13 cellular contexts compared by ENCODE assay signal in the genomic region with DNA sequence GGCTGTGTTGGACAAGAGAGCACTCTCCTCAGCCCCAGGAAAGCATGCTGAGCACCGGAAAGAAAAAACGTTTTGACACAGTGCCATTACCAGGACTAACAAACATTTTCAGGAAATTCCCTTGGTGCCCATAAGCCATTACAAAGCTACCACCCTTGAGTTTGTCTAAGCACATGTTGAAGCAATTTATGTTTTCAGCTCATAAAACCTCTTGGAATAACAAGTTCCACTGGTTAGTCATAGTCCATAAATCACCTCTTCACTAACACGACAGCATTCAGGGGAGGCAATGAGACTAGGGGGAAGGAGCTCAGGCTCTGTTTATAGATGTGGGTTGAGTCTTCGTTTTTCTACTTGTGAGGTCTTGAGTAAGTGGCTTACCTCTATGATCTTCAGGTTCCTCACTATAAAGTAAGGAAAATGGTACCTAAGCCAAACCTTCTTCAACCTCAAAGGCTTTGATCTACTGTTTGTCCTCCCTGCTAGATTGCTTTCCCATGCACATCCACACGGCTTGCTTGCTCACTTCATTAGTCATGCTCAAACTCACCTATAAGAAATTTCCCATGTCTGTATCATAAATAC.
A peak's percentile ranks its signal among the peaks of the same experiment; 100 is the strongest.
DNase-seq lines count a peak whose midpoint lies in the region; ATAC-seq and TF ChIP-seq lines count a peak whose summit lies in the region.
"Had no signal": no experiment of that assay in that cellular context is flagged by ENCODE, and none has a peak within 500 bp of the region (broad histone marks: within the 10 kb centered on the region; RNA-seq: fewer than 3 reads in every experiment).

No MANE protein-coding gene starts in this region.

- H4K20me1 ChIP-seq in PC-3 (ENCODE audit: low read length) (no peaks in the 10 kb centered on the region), GM23248 (ENCODE audit: insufficient read depth) (no peaks in the 10 kb centered on the region)

- in situ Hi-C loops in GM23248 (cut with MboI): no loop called here

- H3K79me2 ChIP-seq in PC-3 (ENCODE audit: low read length) (no peaks in the 10 kb centered on the region), GM23248 (ENCODE audit: insufficient read depth) (no peaks in the 10 kb centered on the region)

- H3K27ac Mint-ChIP-seq in activated CD4-positive, alpha-beta memory T cell treated with anti-CD3 and anti-CD28 coated beads, Interleukin-2, amount 10 ng/mL, durations not matched to agents 7 days and 5 days: no peak overlapping the region
- H3K27ac Mint-ChIP-seq: activated naive CD8-positive, alpha-beta T cell had no signal

- H3K9me3 Mint-ChIP-seq in activated CD4-positive, alpha-beta memory T cell treated with anti-CD3 and anti-CD28 coated beads, Interleukin-2, amount 10 ng/mL, durations not matched to agents 7 days and 5 days: no peaks in the 10 kb centered on the region

- CTCF ChIA-PET in A673 (lab: Charles Lee): no interaction called here
- CTCF ChIA-PET in HEK293 (lab: Yijun Ruan, JAX): interaction anchor here (1.0 to 1.4 kb wide), 3 partner anchors 37 to 135 kb away, joined by 3 read pairs; no protein-coding TSS in a partner anchor
- CTCF ChIA-PET in PC-3 (lab: Charles Lee): no interaction called here
- CTCF ChIA-PET in activated CD4-positive, alpha-beta memory T cell treated with anti-CD3 and anti-CD28 coated beads, Interleukin-2, amount 10 ng/mL, durations not matched to agents 7 days and 5 days (lab: Charles Lee): no interaction called here

- intact Hi-C loops in A673 (cut with micrococcal nuclease; ENCODE audit: unreplicated experiment) (loop anchor here (2.0 kb wide), 1 partner anchor 34 kb away; no protein-coding TSS in a partner anchor), PC-3 (cut with micrococcal nuclease) (no loop called here), uterus (cut with DNase I; ENCODE audit: low total_unique reads) (no loop called here)

- peaks cover 15% of the 10 kb centered on the region for H3K27me3 ChIP-seq in A673 (replicated peaks; ENCODE audit: insufficient read depth, low read depth, low read length, poor library complexity)
- no peaks in the 10 kb centered on the region for H3K27me3 ChIP-seq in PC-3 (ENCODE audit: low read length)
- H3K27me3 ChIP-seq in GM23248 (replicated peaks; ENCODE audit: insufficient read depth): no peaks in the 10 kb centered on the region
- no peaks in the 10 kb centered on the region for H3K27me3 ChIP-seq in uterus

- ATAC-seq in PC-3 (peak; percentile 22), HG03135 (IDR thresholded peaks at IDR 0.05; ENCODE audit: unreplicated experiment) (no peak)
- ATAC-seq: psoas muscle had no signal

- peak overlapping the region; percentile 69 for H3K9ac ChIP-seq in PC-3 (ENCODE audit: low read length)
- no peak overlapping the region for H3K9ac ChIP-seq in GM23248

- H3K4me1 Mint-ChIP-seq in activated CD4-positive, alpha-beta memory T cell treated with anti-CD3 and anti-CD28 coated beads, Interleukin-2, amount 10 ng/mL, durations not matched to agents 7 days and 5 days: no peaks in the 10 kb centered on the region

- peaks cover 22% of the 10 kb centered on the region for H3K27me3 Mint-ChIP-seq in activated CD4-positive, alpha-beta memory T cell treated with anti-CD3 and anti-CD28 coated beads, Interleukin-2, amount 10 ng/mL, durations not matched to agents 7 days and 5 days

- DNase-seq in A673 (ENCODE audit: low spot score): peak; percentile 96
- DNase-seq in PC-3: peak; percentile 91
- peak; percentile 38 for DNase-seq in fibroblast of mammary gland (ENCODE audit: low read depth)
- no peak for DNase-seq in activated CD4-positive, alpha-beta memory T cell treated with anti-CD3 and anti-CD28 coated beads, Interleukin-2, amount 10 ng/mL, durations not matched to agents 7 days and 5 days
- DNase-seq in GM23248: no peak
- no peak for DNase-seq in uterus
- DNase-seq: activated CD4-positive, alpha-beta T cell treated with anti-CD3 and anti-CD28 coated beads, Interleukin-2, amount 50 U/mL, for 48 hours; hypothalamus; psoas muscle; substantia nigra had no signal

- H3K4me2 ChIP-seq in PC-3 (ENCODE audit: low read length): peak overlapping the region; percentile 73
- no peak overlapping the region for H3K4me2 ChIP-seq in GM23248 (ENCODE audit: unreplicated experiment)

- H3K27ac ChIP-seq in A673 (ENCODE audit: low read depth, low read length, poor library complexity, severe bottlenecking): no peak overlapping the region
- peak overlapping the region; percentile 65 for H3K27ac ChIP-seq in HEK293 (ENCODE audit: extremely low read depth, low read depth, low read length)
- peak overlapping the region; percentile 96 for H3K27ac ChIP-seq in PC-3 (ENCODE audit: low read length)
- no peak overlapping the region for H3K27ac ChIP-seq in GM23248
- H3K27ac ChIP-seq in uterus: no peak overlapping the region
- H3K27ac ChIP-seq: psoas muscle had no signal

- peaks cover 34% of the 10 kb centered on the region for H3K4me1 ChIP-seq in A673 (ENCODE audit: insufficient read depth, low read length, poor library complexity, severe bottlenecking)
- peaks cover 15% of the 10 kb centered on the region for H3K4me1 ChIP-seq in HEK293 (ENCODE audit: control insufficient read depth, insufficient read depth, low read length)
- H3K4me1 ChIP-seq in PC-3 (ENCODE audit: insufficient read depth, low read length): peaks cover 36% of the 10 kb centered on the region
- no peaks in the 10 kb centered on the region for H3K4me1 ChIP-seq in GM23248 (ENCODE audit: insufficient read depth)
- H3K4me1 ChIP-seq in uterus: no peaks in the 10 kb centered on the region
- H3K4me1 ChIP-seq: psoas muscle had no signal

- H3K9me3 ChIP-seq in A673 (ENCODE audit: low read depth, low read length, poor library complexity, severe bottlenecking) (no peaks in the 10 kb centered on the region), HEK293 (ENCODE audit: control insufficient read depth, insufficient read depth, low read depth, low read length) (no peaks in the 10 kb centered on the region), PC-3 (ENCODE audit: low read length) (no peaks in the 10 kb centered on the region), GM23248 (ENCODE audit: low read depth) (no peaks in the 10 kb centered on the region), uterus (no peaks in the 10 kb centered on the region)
- H3K9me3 ChIP-seq: psoas muscle had no signal

- BruUV-seq in A673 (replicated peaks; lab: Mats Ljungman, UMichigan) (no TSS peak), PC-3 (replicated peaks; lab: Mats Ljungman, UMichigan) (no TSS peak)

- H3K36me3 ChIP-seq in A673 (ENCODE audit: insufficient read depth, low read length, poor library complexity, severe bottlenecking): no peaks in the 10 kb centered on the region
- H3K36me3 ChIP-seq in HEK293 (ENCODE audit: control insufficient read depth in 2 of 2, insufficient read depth in 1 of 2, low read length in 2 of 2): no peaks in the 10 kb centered on the region
- H3K36me3 ChIP-seq in PC-3 (ENCODE audit: low read depth, low read length): no peaks in the 10 kb centered on the region
- H3K36me3 ChIP-seq in GM23248 (ENCODE audit: low read depth): no peaks in the 10 kb centered on the region
- no peaks in the 10 kb centered on the region for H3K36me3 ChIP-seq in uterus

- no peaks in the 10 kb centered on the region for H3K36me3 Mint-ChIP-seq in activated CD4-positive, alpha-beta memory T cell treated with anti-CD3 and anti-CD28 coated beads, Interleukin-2, amount 10 ng/mL, durations not matched to agents 7 days and 5 days (ENCODE audit: low read depth)
- H3K36me3 Mint-ChIP-seq: activated naive CD8-positive, alpha-beta T cell had no signal

- H3K9me2 ChIP-seq in PC-3 (replicated peaks; ENCODE audit: low read length): no peaks in the 10 kb centered on the region
- H3K9me2 ChIP-seq in GM23248 (ENCODE audit: insufficient read depth): no peaks in the 10 kb centered on the region

- TF ChIP-seq CTCF in A673 (conservative IDR thresholded peaks at IDR 0.05; ENCODE audit: low read depth, low read length): no peak
- no peak for TF ChIP-seq CTCF in HEK293 (tag by site-specific recombination; IDR thresholded peaks at IDR 0.05)
- no peak for TF ChIP-seq CTCF in PC-3 (conservative IDR thresholded peaks at IDR 0.05; ENCODE audit: low read depth, low read length)
- no peak for TF ChIP-seq CTCF in fibroblast of mammary gland (conservative IDR thresholded peaks at IDR 0.05; ENCODE audit: control insufficient read depth, insufficient read depth, low read depth, low read length)
- TF ChIP-seq CTCF in uterus (IDR thresholded peaks at IDR 0.05): no peak

- WGBS in GM23248 (ENCODE audit: low coverage in 1 of 2, low lambda C conversion rate in 2 of 2, missing lambda C conversion rate in 2 of 2), 2 experiments: 1% methylated on average over 5 of the region's 5 CpGs

- H2AFZ ChIP-seq in PC-3 (ENCODE audit: low read length): no peak overlapping the region
- H2AFZ ChIP-seq in GM23248: no peak overlapping the region

- POLR2A ChIA-PET in A673 (lab: Charles Lee; ENCODE audit: low non-redundant PET): interaction anchor here (0.5 kb wide), 1 partner anchor 150 kb away, joined by 3 read pairs; no protein-coding TSS in a partner anchor
- POLR2A ChIA-PET in HEK293 (lab: Yijun Ruan, JAX): interaction anchor here (0.7 to 1.1 kb wide), 5 partner anchors 14 to 89 kb away, joined by 3 to 4 read pairs (median 3); no protein-coding TSS in a partner anchor
- POLR2A ChIA-PET in PC-3 (lab: Charles Lee; ENCODE audit: unreplicated experiment): no interaction called here
- POLR2A ChIA-PET in activated CD4-positive, alpha-beta memory T cell treated with anti-CD3 and anti-CD28 coated beads, Interleukin-2, amount 10 ng/mL, durations not matched to agents 7 days and 5 days (lab: Charles Lee): no interaction called here

- no peak for TF ChIP-seq POLR2A in uterus (IDR thresholded peaks at IDR 0.05)

- H3K4me3 ChIP-seq in A673 (ENCODE audit: low read depth, low read length, poor library complexity, severe bottlenecking): no peak overlapping the region
- H3K4me3 ChIP-seq in HEK293 (ENCODE audit: low read depth, low read length): no peak overlapping the region
- peak overlapping the region; percentile 27; the same call in 1 of the 2 replicates for H3K4me3 ChIP-seq in PC-3 (ENCODE audit: low read length)
- H3K4me3 ChIP-seq in fibroblast of mammary gland (ENCODE audit: control insufficient read depth, low read depth, low read length): no peak overlapping the region
- no peak overlapping the region for H3K4me3 ChIP-seq in GM23248
- no peak overlapping the region for H3K4me3 ChIP-seq in uterus
- H3K4me3 ChIP-seq: psoas muscle had no signal

- H3K4me3 Mint-ChIP-seq in activated CD4-positive, alpha-beta memory T cell treated with anti-CD3 and anti-CD28 coated beads, Interleukin-2, amount 10 ng/mL, durations not matched to agents 7 days and 5 days: no peak overlapping the region
- H3K4me3 Mint-ChIP-seq: activated naive CD8-positive, alpha-beta T cell had no signal

- no peaks in the 10 kb centered on the region for H3F3A ChIP-seq in PC-3 (ENCODE audit: low read length, unreplicated experiment)
- H3F3A ChIP-seq in GM23248 (ENCODE audit: insufficient read depth): no peaks in the 10 kb centered on the region

TF ChIP-seq in HEK293, 187 proteins besides CTCF, POLR2A, EP300 and RAD21 (continues in another document):
- TF ChIP-seq ZNF664 (tag by site-specific recombination; IDR thresholded peaks at IDR 0.05): peak; percentile 83
- peak; percentile 99 for TF ChIP-seq ZXDB (tag by site-specific recombination; IDR thresholded peaks at IDR 0.05)
- TF ChIP-seq TRIM28 (IDR thresholded peaks at IDR 0.05; ENCODE audit: borderline replicate concordance, low read length): peak; percentile 95; the same call in 1 of the 2 replicates
- TF ChIP-seq ZNF416 (tag by site-specific recombination; IDR thresholded peaks at IDR 0.05): no peak

Comparison
In these comparisons a context has a peak if more than half of its experiments do, and no peak if none do; other contexts are left out.
1. DNase-seq: peak in A673 (single experiment), PC-3 (single experiment) and fibroblast of mammary gland (single experiment); none in activated CD4-positive, alpha-beta memory T cell treated with anti-CD3 and anti-CD28 coated beads, Interleukin-2, amount 10 ng/mL, durations not matched to agents 7 days and 5 days (single experiment), GM23248 (single experiment) and uterus (0 of 2).
2. H3K27ac ChIP-seq: peak in HEK293 (single experiment) and PC-3 (single experiment); none in A673 (single experiment), GM23248 (single experiment) and uterus (0 of 2).
3. POLR2A ChIA-PET loops: an anchor here in A673 (0.5 kb wide) and HEK293 (0.7 to 1.1 kb wide); none called in PC-3 and activated CD4-positive, alpha-beta memory T cell treated with anti-CD3 and anti-CD28 coated beads, Interleukin-2, amount 10 ng/mL, durations not matched to agents 7 days and 5 days.